27 cellular contexts compared by ENCODE assay signal in the genomic region with DNA sequence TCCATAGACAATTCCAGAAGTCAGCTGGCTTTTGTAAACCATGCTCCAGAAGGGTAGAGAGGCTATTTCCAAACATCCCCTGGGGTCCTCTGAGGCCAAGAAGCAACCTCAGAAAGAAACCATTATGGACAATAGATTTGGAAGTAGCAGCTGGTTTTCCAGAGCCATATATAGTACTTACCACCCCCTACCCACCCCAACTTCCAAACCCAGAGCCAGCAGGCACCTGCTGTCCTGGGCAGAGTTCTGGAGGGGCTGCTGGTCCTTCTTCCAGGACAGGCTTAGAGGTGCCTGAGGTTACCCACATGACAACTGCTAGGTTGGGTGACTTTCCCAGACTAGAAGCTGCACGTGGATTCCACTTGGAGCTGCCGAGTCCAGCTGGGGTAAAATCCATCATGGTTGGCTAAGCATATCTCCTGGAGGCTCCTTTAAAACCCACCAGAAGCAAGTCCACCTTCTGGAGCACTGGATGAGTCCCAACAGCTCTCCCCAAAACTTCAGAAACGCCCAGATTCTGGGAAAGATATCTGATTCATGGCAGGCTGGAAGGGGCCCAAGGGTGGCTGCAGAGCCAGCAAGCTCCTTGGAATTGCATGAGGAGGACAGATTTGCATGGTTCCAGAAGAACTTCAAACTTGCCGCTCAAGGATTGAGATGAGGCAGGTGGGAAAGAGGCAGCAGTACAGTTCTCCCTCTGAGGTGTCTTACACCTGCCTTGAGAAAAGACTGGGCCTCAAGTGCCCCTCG. TPM values are rescaled to one million over a fixed set of nuclear protein-coding genes. Genes with fewer than 3 reads are reported as not detected.
DNase-seq lines count a peak whose midpoint lies in the region; ATAC-seq and TF ChIP-seq lines count a peak whose summit lies in the region.
"Had no signal": no experiment of that assay in that cellular context is flagged by ENCODE, and none has a peak within 500 bp of the region (broad histone marks: within the 10 kb centered on the region; RNA-seq: fewer than 3 reads in every experiment).

No MANE protein-coding gene starts in this region.

- H3K4me1 ChIP-seq in esophagus squamous epithelium: peaks cover 25 to 100% (median 49%) of the 10 kb centered on the region in 3 donors
- H3K4me1 ChIP-seq in prostate gland (replicated peaks): no peaks in the 10 kb centered on the region
- H3K4me1 ChIP-seq: parathyroid adenoma had no signal

- WGBS in esophagus squamous epithelium, 2 donors: 32 to 43% methylated on average over 3 to 5 of the region's 5 CpGs
- WGBS in prostate gland: 70% methylated on average over 5 of the region's 5 CpGs

- no peak overlapping the region for H3K27ac Mint-ChIP-seq in neural crest cell (ENCODE audit: unreplicated experiment)
- H3K27ac Mint-ChIP-seq in activated naive CD8-positive, alpha-beta T cell treated with anti-CD3 and anti-CD28 coated beads, Interleukin-2, amount 50 U/mL, for 24 hours: no peak overlapping the region
- H3K27ac Mint-ChIP-seq: activated T-cell treated with anti-CD3 and anti-CD28 coated beads, Interleukin-2, amount 50 U/mL, for 72 hours; stimulated activated naive CD8-positive, alpha-beta T cell treated with anti-CD3 and anti-CD28 coated beads, Interleukin-15, Interleukin-2, amounts not matched to agents 100 ng/mL and 50 ng/mL, for 24 hours had no signal

- H3K9me3 ChIP-seq in MG63 (no peaks in the 10 kb centered on the region), esophagus squamous epithelium (no peaks in the 10 kb centered on the region), prostate gland (no peaks in the 10 kb centered on the region)
- H3K9me3 ChIP-seq: BLaER1, body of pancreas, right atrium auricular region, spleen had no signal

- peak; percentile 24 for DNase-seq in AG10803 (ENCODE audit: low read depth)
- peak; percentile 32 for DNase-seq in MG63
- no peak for DNase-seq in esophagus squamous epithelium (lab: John Stamatoyannopoulos, UW)
- no peak for DNase-seq in neural crest cell (ENCODE audit: low read depth, low spot score)
- no peak for DNase-seq in prostate gland (ENCODE audit: low spot score)
- no peak for DNase-seq in NCI-H2196 (lab: John Stamatoyannopoulos, UW; ENCODE audit: unreplicated experiment)
- DNase-seq in effector CD8-positive, alpha-beta T cell (lab: John Stamatoyannopoulos, UW): no peak
- no peak for DNase-seq in activated naive CD8-positive, alpha-beta T cell treated with anti-CD3 and anti-CD28 coated beads, Interleukin-2, amount 50 U/mL, for 24 hours
- DNase-seq: activated CD4-positive, alpha-beta T cell treated with anti-CD3 and anti-CD28 coated beads, Interleukin-2, amount 50 U/mL, for 48 hours; activated CD4-positive, CD25-positive, alpha-beta regulatory T cell treated with anti-CD3 and anti-CD28 coated beads, Interleukin-2, amount 50 U/mL, for 72 hours; activated naive CD4-positive, alpha-beta T cell; activated T-cell treated with anti-CD3 and anti-CD28 coated beads, Interleukin-2, amount 50 U/mL, for 72 hours; body of pancreas; cerebellar nuclear complex; dermis blood vessel endothelial cell; NCI-H1105; NCI-H187 treated with DMSO at 0.1 percent for 48 hours; NCI-H526; NK-92 treated with Interleukin-12 subunit alpha and Interleukin-12 subunit beta, amount 100 ng/mL, for 24 hours; PC-9; SHP77 treated with DMSO at 0.1 percent for 48 hours; spleen; stimulated activated CD8-positive, alpha-beta memory T cell treated with anti-CD3 and anti-CD28 coated beads, Interleukin-4, amount 100 ng/mL, for 48 hours had no signal

- H3K27ac ChIP-seq in esophagus squamous epithelium (peak overlapping the region; percentile 23 to 71 (median 61)), prostate gland (no peak overlapping the region)
- H3K27ac ChIP-seq: BLaER1, body of pancreas, parathyroid adenoma, PC-9, right atrium auricular region, spleen had no signal

- H3K4me1 Mint-ChIP-seq in neural crest cell: peaks cover 82% of the 10 kb centered on the region
- H3K4me1 Mint-ChIP-seq in activated naive CD8-positive, alpha-beta T cell treated with anti-CD3 and anti-CD28 coated beads, Interleukin-2, amount 50 U/mL, for 24 hours: peaks cover 3% of the 10 kb centered on the region

- TF ChIP-seq POLR2A in esophagus squamous epithelium (IDR thresholded peaks at IDR 0.05) (no peak), prostate gland (IDR thresholded peaks at IDR 0.05) (no peak)

- no peak for TF ChIP-seq CTCF in AG10803 (conservative IDR thresholded peaks at IDR 0.05; ENCODE audit: low read length)
- no peak for TF ChIP-seq CTCF in esophagus squamous epithelium (IDR thresholded peaks at IDR 0.05)
- TF ChIP-seq CTCF in neural crest cell (conservative IDR thresholded peaks at IDR 0.05): no peak
- TF ChIP-seq CTCF in prostate gland (IDR thresholded peaks at IDR 0.05): no peak

- H3K4me3 ChIP-seq in AG10803 (ENCODE audit: low read length) (no peak overlapping the region), MG63 (no peak overlapping the region), esophagus squamous epithelium (no peak overlapping the region), prostate gland (no peak overlapping the region)
- H3K4me3 ChIP-seq: BLaER1, body of pancreas, PC-9, right atrium auricular region, spleen had no signal

- peaks cover 18% of the 10 kb centered on the region for H3K27me3 Mint-ChIP-seq in neural crest cell (ENCODE audit: low read depth)
- peaks cover 54% of the 10 kb centered on the region for H3K27me3 Mint-ChIP-seq in activated naive CD8-positive, alpha-beta T cell treated with anti-CD3 and anti-CD28 coated beads, Interleukin-2, amount 50 U/mL, for 24 hours

- no peak for ATAC-seq in activated naive CD8-positive, alpha-beta T cell treated with anti-CD3 and anti-CD28 coated beads, Interleukin-2, amount 50 U/mL, for 24 hours
- ATAC-seq: activated T-cell treated with anti-CD3 and anti-CD28 coated beads, Interleukin-2, amount 50 U/mL, for 72 hours; body of pancreas had no signal

- no peaks in the 10 kb centered on the region for H3K9me3 Mint-ChIP-seq in neural crest cell
- no peaks in the 10 kb centered on the region for H3K9me3 Mint-ChIP-seq in activated naive CD8-positive, alpha-beta T cell treated with anti-CD3 and anti-CD28 coated beads, Interleukin-2, amount 50 U/mL, for 24 hours
- H3K9me3 Mint-ChIP-seq: activated T-cell treated with anti-CD3 and anti-CD28 coated beads, Interleukin-2, amount 50 U/mL, for 72 hours; stimulated activated naive CD8-positive, alpha-beta T cell treated with anti-CD3 and anti-CD28 coated beads, Interleukin-15, Interleukin-2, amounts not matched to agents 100 ng/mL and 50 ng/mL, for 24 hours had no signal

- H3K27me3 ChIP-seq in MG63 (peaks cover 8% of the 10 kb centered on the region), esophagus squamous epithelium (peaks cover 0 to 40% (median 0%) of the 10 kb centered on the region in 4 donors), prostate gland (replicated peaks; ENCODE audit: insufficient read depth) (no peaks in the 10 kb centered on the region)
- H3K27me3 ChIP-seq: body of pancreas had no signal

- H3K4me3 Mint-ChIP-seq in neural crest cell: peak overlapping the region; percentile 13
- no peak overlapping the region for H3K4me3 Mint-ChIP-seq in activated naive CD8-positive, alpha-beta T cell treated with anti-CD3 and anti-CD28 coated beads, Interleukin-2, amount 50 U/mL, for 24 hours
- H3K4me3 Mint-ChIP-seq: activated T-cell treated with anti-CD3 and anti-CD28 coated beads, Interleukin-2, amount 50 U/mL, for 72 hours; stimulated activated naive CD8-positive, alpha-beta T cell treated with anti-CD3 and anti-CD28 coated beads, Interleukin-15, Interleukin-2, amounts not matched to agents 100 ng/mL and 50 ng/mL, for 24 hours had no signal

- no peaks in the 10 kb centered on the region for H3K36me3 Mint-ChIP-seq in neural crest cell (ENCODE audit: low read depth)
- H3K36me3 Mint-ChIP-seq in activated naive CD8-positive, alpha-beta T cell treated with anti-CD3 and anti-CD28 coated beads, Interleukin-2, amount 50 U/mL, for 24 hours (ENCODE audit: low read depth): no peaks in the 10 kb centered on the region

- intact Hi-C loops in esophagus squamous epithelium (cut with DNase I) (loop anchor here (10.0 kb wide), 1 partner anchor 51 kb away; no protein-coding TSS in a partner anchor), prostate gland (cut with DNase I) (loop anchor here (2.0 kb wide), 1 partner anchor 79 kb away; no protein-coding TSS in a partner anchor)

- H3K36me3 ChIP-seq in MG63: no peaks in the 10 kb centered on the region
- peaks cover 0 to 19% (median 0%) of the 10 kb centered on the region in 3 donors for H3K36me3 ChIP-seq in esophagus squamous epithelium
- H3K36me3 ChIP-seq in prostate gland: no peaks in the 10 kb centered on the region
- H3K36me3 ChIP-seq: BLaER1, right atrium auricular region, spleen had no signal

RNA-seq across cellular contexts. Expression of a gene that starts 5.8 kb away (rescaled TPM):
- total RNA-seq in MG63 (2014; rRNA removed; shearing (Covaris generic); ENCODE audit: low replicate concordance): 0.07 and 0.25 TPM in 2 replicates
- total RNA-seq in esophagus squamous epithelium (10 to 100 TPM; 15.4 to 27.6 (median 24.8) TPM), neural crest cell (23.0 and 25.8 TPM in 2 replicates), prostate gland (10 to 100 TPM; 14.5 to 19.7 TPM)

RNA-seq across cellular contexts. Expression of a gene that starts 12.6 kb away (rescaled TPM):
- total RNA-seq in MG63 (2014; rRNA removed; shearing (Covaris generic); ENCODE audit: low replicate concordance): 28.4 and 41.5 TPM in 2 replicates
- total RNA-seq in esophagus squamous epithelium (10 to 100 TPM; 13.2 to 20.8 (median 16.8) TPM), neural crest cell (35.4 and 35.9 TPM in 2 replicates), prostate gland (10 to 100 TPM; 23.2 to 35.5 TPM)

RNA-seq across cellular contexts. Expression of a gene that starts 59.0 kb away (rescaled TPM):
- total RNA-seq in MG63 (2014; rRNA removed; shearing (Covaris generic); ENCODE audit: low replicate concordance): 4.8 and 5.8 TPM in 2 replicates
- 10 to 100 TPM; 20.4 to 49.1 (median 30.8) TPM for total RNA-seq in esophagus squamous epithelium
- 20.9 and 23.8 TPM in 2 replicates for total RNA-seq in neural crest cell
- 100 to 1,000 TPM in 1 of 2 donors, 1 to 10 TPM in 1; 1.1 to 135 TPM for total RNA-seq in prostate gland
- total RNA-seq: dermis blood vessel endothelial cell had no signal

Comparison
In these comparisons a context has a peak if more than half of its experiments do, and no peak if none do; other contexts are left out.
1. DNase-seq: peak in AG10803 (single experiment) and MG63 (single experiment); none in esophagus squamous epithelium (single experiment), neural crest cell (single experiment), prostate gland (single experiment), NCI-H2196 (single experiment), effector CD8-positive, alpha-beta T cell (single experiment) and activated naive CD8-positive, alpha-beta T cell treated with anti-CD3 and anti-CD28 coated beads, Interleukin-2, amount 50 U/mL, for 24 hours (single experiment).
2. H3K27ac ChIP-seq: peak in esophagus squamous epithelium (4 of 4); none in prostate gland (0 of 2).
3. RNA of a gene that starts 5.8 kb away (total RNA-seq): 23.0 to 25.8 TPM in neural crest cell, 15.4 to 27.6 TPM in esophagus squamous epithelium and 14.5 to 19.7 TPM in prostate gland; 0.07 to 0.25 TPM in MG63; every median in the first group is over 10 times any median in the second.